ENCODE assay signal across 11 cellular contexts in the genomic region with DNA sequence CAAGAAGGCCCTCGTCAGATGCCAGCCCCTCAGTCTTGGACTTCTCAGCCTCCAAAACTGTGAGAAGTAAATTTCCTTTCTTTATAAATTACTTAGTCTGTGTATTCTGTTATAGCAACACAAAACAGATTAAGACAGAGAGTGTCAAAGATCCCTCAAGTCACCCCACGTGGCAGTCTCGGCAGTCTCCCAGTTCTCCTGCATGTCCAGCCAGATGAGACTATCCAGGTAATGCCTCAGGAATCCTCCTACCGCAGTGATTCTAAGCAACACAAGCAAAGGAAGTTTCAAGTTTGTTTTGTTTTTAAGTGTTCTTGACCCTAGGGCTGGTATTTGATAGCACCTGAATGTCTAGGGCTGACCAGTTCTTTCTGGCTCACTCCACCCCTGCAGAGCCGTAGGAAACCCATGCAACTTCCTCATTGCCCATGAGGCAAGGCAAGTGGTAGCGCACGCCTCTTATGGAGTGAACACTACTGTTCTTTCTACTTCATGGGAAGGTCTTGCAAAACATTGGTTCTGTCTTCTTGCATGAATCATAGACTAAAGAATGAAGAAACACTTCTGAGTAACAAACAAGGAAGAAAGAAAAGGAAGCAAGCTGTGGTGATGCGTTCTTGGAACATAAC. TPM values are rescaled to one million over a fixed set of nuclear protein-coding genes. Genes with fewer than 3 reads are reported as not detected.
DNase-seq lines count a peak whose midpoint lies in the region; ATAC-seq and TF ChIP-seq lines count a peak whose summit lies in the region.
"Had no signal": no experiment of that assay in that cellular context is flagged by ENCODE, and none has a peak within 500 bp of the region (broad histone marks: within the 10 kb centered on the region; RNA-seq: fewer than 3 reads in every experiment).

No MANE protein-coding gene starts in this region.

- 59 to 75% methylated on average over 8 of the region's 8 CpGs for WGBS in sigmoid colon, 2 donors

- no peak for TF ChIP-seq CTCF in fibroblast of lung (conservative IDR thresholded peaks at IDR 0.05 in 1 of 2, IDR thresholded peaks at IDR 0.05 in 1 of 2; ENCODE audit: low read depth in 1 of 2, low read length in 2 of 2)
- no peak for TF ChIP-seq CTCF in sigmoid colon (IDR thresholded peaks at IDR 0.05)

- H2AFZ ChIP-seq in fibroblast of lung (ENCODE audit: low read length): no peak overlapping the region

- ATAC-seq in GM21515 (IDR thresholded peaks at IDR 0.05; ENCODE audit: unreplicated experiment): no peak

- peak overlapping the region; percentile 29 for H3K27ac ChIP-seq in fibroblast of lung (ENCODE audit: insufficient read depth, low read length)
- no peak overlapping the region for H3K27ac ChIP-seq in sigmoid colon
- no peak overlapping the region for H3K27ac ChIP-seq in SJCRH30
- H3K27ac ChIP-seq: cardiac muscle cell had no signal

- H3K36me3 ChIP-seq in fibroblast of lung (ENCODE audit: control insufficient read depth, insufficient read depth, low read length) (no peaks in the 10 kb centered on the region), sigmoid colon (no peaks in the 10 kb centered on the region), SJCRH30 (no peaks in the 10 kb centered on the region)
- H3K36me3 ChIP-seq: cardiac muscle cell had no signal

- DNase-seq in GM04504 (ENCODE audit: low read depth) (peak; percentile 66), RPMI7951 (ENCODE audit: low read depth) (peak; percentile 71), fibroblast of lung (ENCODE audit: low read depth in 2 of 2) (peak; percentile 78 to 93), smooth muscle cell of the brain vasculature (ENCODE audit: low read depth, low spot score) (peak; percentile 29), sigmoid colon (no peak), SJCRH30 (no peak), NCI-H524 (lab: John Stamatoyannopoulos, UW) (no peak)
- DNase-seq: occipital lobe, SHP77 had no signal

- no peak overlapping the region for H3K4me2 ChIP-seq in fibroblast of lung (ENCODE audit: extremely low read depth, insufficient read depth, low read length)

- H3K9me3 ChIP-seq in fibroblast of lung (ENCODE audit: control insufficient read depth, insufficient read depth, low read depth, low read length) (no peaks in the 10 kb centered on the region), sigmoid colon (no peaks in the 10 kb centered on the region), SJCRH30 (replicated peaks) (no peaks in the 10 kb centered on the region)

- H3K27me3 ChIP-seq in fibroblast of lung (ENCODE audit: control insufficient read depth, insufficient read depth, low read length) (no peaks in the 10 kb centered on the region), sigmoid colon (peaks cover 0 to 7% (median 0%) of the 10 kb centered on the region in 3 donors), SJCRH30 (no peaks in the 10 kb centered on the region)
- H3K27me3 ChIP-seq: cardiac muscle cell had no signal

- no peak overlapping the region for H3K4me3 ChIP-seq in fibroblast of lung (replicated peaks in 1 of 4; ENCODE audit: control extremely low read depth in 1 of 4, insufficient read depth in 1 of 4, low read depth in 3 of 4, low read length in 4 of 4)
- H3K4me3 ChIP-seq in sigmoid colon: no peak overlapping the region
- H3K4me3 ChIP-seq in SJCRH30: no peak overlapping the region
- H3K4me3 ChIP-seq: cardiac muscle cell had no signal

- H4K20me1 ChIP-seq in fibroblast of lung (ENCODE audit: control insufficient read depth, extremely low read depth, insufficient read depth, low read length): no peaks in the 10 kb centered on the region

- intact Hi-C loops in sigmoid colon (cut with DNase I): no loop called here

- H3K9ac ChIP-seq in fibroblast of lung (ENCODE audit: insufficient read depth, low read length): no peak overlapping the region

- H3K4me1 ChIP-seq in fibroblast of lung (ENCODE audit: control insufficient read depth, extremely low read depth, insufficient read depth, low read length) (peaks cover 14% of the 10 kb centered on the region), sigmoid colon (no peaks in the 10 kb centered on the region), SJCRH30 (no peaks in the 10 kb centered on the region)

- no peaks in the 10 kb centered on the region for H3K79me2 ChIP-seq in fibroblast of lung (ENCODE audit: control insufficient read depth, insufficient read depth, low read length)

- TF ChIP-seq EP300 in sigmoid colon (IDR thresholded peaks at IDR 0.05): no peak

- no peak for TF ChIP-seq POLR2A in sigmoid colon (IDR thresholded peaks at IDR 0.05)

RNA-seq across cellular contexts. Expression of a gene that starts 24.8 kb away (rescaled TPM):
- not detected in 2 replicates for total RNA-seq in RPMI7951 (2014; rRNA removed; shearing (Covaris generic))
- total RNA-seq in fibroblast of lung (2.0 and 2.1 TPM in 2 replicates), sigmoid colon (under 1 TPM in 1 of 4 donors, not detected in 3; 0.33 TPM)
- polyA plus RNA-seq in fibroblast of lung (1.8 and 1.9 TPM in 2 replicates), sigmoid colon (under 1 TPM in 2 of 3 donors, not detected in 1; 0.34 to 0.60 TPM)
- 1.6 and 2.4 TPM in 2 replicates for polyA plus RNA-seq in fibroblast of lung (2012)
- 0.37 and 1.1 TPM in 2 replicates for polyA minus RNA-seq in fibroblast of lung (ENCODE audit: low replicate concordance)
- total RNA-seq in SJCRH30 (2014; rRNA removed; shearing (Covaris generic)): not detected in 2 replicates
- total RNA-seq: cardiac muscle cell had no signal
- polyA plus RNA-seq: cardiac muscle cell had no signal

Comparison
In these comparisons a context has a peak if more than half of its experiments do, and no peak if none do; other contexts are left out.
1. DNase-seq: peak in GM04504 (single experiment), RPMI7951 (single experiment), fibroblast of lung (2 of 2) and smooth muscle cell of the brain vasculature (single experiment); none in sigmoid colon (single experiment), SJCRH30 (0 of 2) and NCI-H524 (0 of 2).